ENCODE assay signal across 22 cellular contexts in genomic region chr13:30982506-30982905, GRCh38. TPM values are rescaled to one million over a fixed set of nuclear protein-coding genes. Genes with fewer than 3 reads are reported as not detected.
"Had no signal": no experiment of that assay in that cellular context is flagged by ENCODE, and none has a peak within 500 bp of the region (broad histone marks: within the 10 kb centered on the region; RNA-seq: fewer than 3 reads in every experiment).

No MANE protein-coding gene starts in this region.

- DNase-seq: cerebellar nuclear complex; effector memory CD8-positive, alpha-beta T cell; heart right ventricle; kidney glomerular epithelial cell; mammary epithelial cell; naive thymus-derived CD4-positive, alpha-beta T cell; nephron progenitor cell; posterior cingulate gyrus; small intestine; stimulated activated CD4-positive, alpha-beta T cell treated with anti-CD3 and anti-CD28 coated beads, Interleukin-2, amount 100 ng/mL, for 48 hours; stimulated activated naive CD8-positive, alpha-beta T cell treated with anti-CD3 and anti-CD28 coated beads, Interleukin-15, Interleukin-2, amounts not matched to agents 100 U/mL and 50 U/mL, for 24 hours; transverse colon had no signal

- H3K27ac ChIP-seq: epithelial cell of prostate, heart right ventricle, right atrium auricular region, thoracic aorta, transverse colon had no signal

- H3K27me3 ChIP-seq: right atrium auricular region, transverse colon had no signal

- ATAC-seq: effector memory CD8-positive, alpha-beta T cell; heart right ventricle; left lobe of liver; naive thymus-derived CD4-positive, alpha-beta T cell; stimulated activated naive CD8-positive, alpha-beta T cell treated with anti-CD3 and anti-CD28 coated beads, Interleukin-15, Interleukin-2, amounts not matched to agents 100 U/mL and 50 U/mL, for 24 hours had no signal

- H3K4me1 ChIP-seq: right atrium auricular region, transverse colon had no signal

- H3K9me3 ChIP-seq: heart right ventricle, right atrium auricular region, thoracic aorta, transverse colon had no signal

- H3K4me3 ChIP-seq: heart right ventricle, right atrium auricular region, thoracic aorta, transverse colon had no signal

- H3K36me3 ChIP-seq: heart right ventricle, right atrium auricular region, thoracic aorta, transverse colon had no signal

RNA-seq across cellular contexts. Expression of gene TEX26, which starts 50.0 kb away (rescaled TPM):
- total RNA-seq: glomerular endothelial cell; heart right ventricle; left lobe of liver; lower leg skin; mammary epithelial cell; mononuclear cell; naive thymus-derived CD4-positive, alpha-beta T cell; osteocyte; pulmonary artery endothelial cell; right atrium auricular region; thoracic aorta; transverse colon; ureter had no signal
- polyA plus RNA-seq: heart right ventricle; mammary epithelial cell; naive thymus-derived CD4-positive, alpha-beta T cell; small intestine had no signal
